Comparison of ENCODE assay signal across 8 cellular contexts in genomic region chr11:64331569-64332371, GRCh38. TPM values are rescaled to one million over a fixed set of nuclear protein-coding genes. Genes with fewer than 3 reads are reported as not detected.
A peak's percentile ranks its signal among the peaks of the same experiment; 100 is the strongest.
DNase-seq lines count a peak whose midpoint lies in the region; ATAC-seq, FAIRE-seq and TF ChIP-seq lines count a peak whose summit lies in the region.

No MANE protein-coding gene starts in this region.

- H3K36me3 Mint-ChIP-seq in T-helper 2 cell treated with Interferon-gamma antibody and Interleukin-4, amounts not matched to agents 5 μg/mL and 100 μg/mL, for 36 hours (ENCODE audit: low read depth) = peaks cover 9% of the 10 kb centered on the region
- peaks cover 2% of the 10 kb centered on the region for H3K36me3 Mint-ChIP-seq in astrocyte (ENCODE audit: low read depth, unreplicated experiment)

- H3K36me3 ChIP-seq in BJ (ENCODE audit: control insufficient read depth, insufficient read depth, low read length) (no peaks in the 10 kb centered on the region), KOPT-K1 (ENCODE audit: insufficient read depth, low read length) (no peaks in the 10 kb centered on the region), astrocyte (ENCODE audit: insufficient read depth, low read length) (no peaks in the 10 kb centered on the region), keratinocyte (ENCODE audit: control insufficient read depth in 2 of 2, extremely low read depth in 1 of 2, insufficient read depth in 2 of 2, low read length in 2 of 2) (no peaks in the 10 kb centered on the region)

- H3K4me1 Mint-ChIP-seq in T-helper 2 cell treated with Interferon-gamma antibody and Interleukin-4, amounts not matched to agents 5 μg/mL and 100 μg/mL, for 36 hours (ENCODE audit: low read depth) = peaks cover 13% of the 10 kb centered on the region
- peaks cover 11% of the 10 kb centered on the region for H3K4me1 Mint-ChIP-seq in astrocyte (ENCODE audit: low read depth, unreplicated experiment)

- dilution Hi-C loops in keratinocyte (cut with MboI; ENCODE audit: extremely low pct_ligation_motif_present, low sequenced_read_pairs) = no loop called here

- TF ChIP-seq CTCF in BJ (IDR thresholded peaks at IDR 0.05; ENCODE audit: insufficient read depth, low read depth, low read length) (peak; percentile 81), astrocyte (IDR thresholded peaks at IDR 0.05; ENCODE audit: insufficient read depth, low read depth, low read length) (peak; percentile 44), keratinocyte (optimal IDR thresholded peaks at IDR 0.05 in 1 of 3, IDR thresholded peaks at IDR 0.05 in 1 of 3, conservative IDR thresholded peaks at IDR 0.05 in 1 of 3; ENCODE audit: extremely low read depth in 1 of 3, insufficient read depth in 2 of 3, low read length in 3 of 3) (peak; percentile 82 to 91 (median 90))

- H3K9me3 ChIP-seq in KOPT-K1 (ENCODE audit: insufficient read depth, low read length, poor library complexity, severe bottlenecking) (no peaks in the 10 kb centered on the region), astrocyte (ENCODE audit: insufficient read depth, low read depth, low read length) (no peaks in the 10 kb centered on the region), keratinocyte (ENCODE audit: control insufficient read depth, low read depth, low read length) (no peaks in the 10 kb centered on the region)

- no peak for ATAC-seq in GM18861 (IDR thresholded peaks at IDR 0.05; ENCODE audit: unreplicated experiment)

- peak overlapping the region; percentile 35 for H2AFZ ChIP-seq in astrocyte (ENCODE audit: low read depth, low read length)
- H2AFZ ChIP-seq in keratinocyte (ENCODE audit: control insufficient read depth, low read length) = peak overlapping the region; percentile 71

- DNase-seq in BJ (ENCODE audit: low read depth) (no peak), GM19238 (ENCODE audit: insufficient read length, low spot score) (peak; percentile 66), astrocyte (ENCODE audit: low read depth) (peak; percentile 76), keratinocyte (ENCODE audit: low read depth, low spot score) (peak; percentile 93)
- DNase-seq in T-helper 2 cell treated with Interferon-gamma antibody and Interleukin-4, amounts not matched to agents 5 μg/mL and 100 μg/mL, for 36 hours (ENCODE audit: low spot score) = peak; percentile 88
- peak in 2 of 3 donors; percentile 23 to 34 for DNase-seq in stimulated activated CD4-positive, alpha-beta T cell treated with anti-CD3 and anti-CD28 coated beads, TNF-alpha, amount 100 ng/mL, for 1 hour (ENCODE audit: low read depth in 3 of 3, low spot score in 1 of 3)

- H3K4me2 ChIP-seq in astrocyte (ENCODE audit: low read length) (peak overlapping the region; percentile 49), keratinocyte (ENCODE audit: control insufficient read depth, extremely low read depth, insufficient read depth, low read depth, low read length) (peak overlapping the region; percentile 70)

- H3K4me1 ChIP-seq in astrocyte (ENCODE audit: insufficient read depth, low read length) = peaks cover 16% of the 10 kb centered on the region
- peaks cover 20% of the 10 kb centered on the region for H3K4me1 ChIP-seq in keratinocyte (ENCODE audit: control insufficient read depth, extremely low read depth, insufficient read depth, low read length)

- H3K27ac ChIP-seq in KOPT-K1 (ENCODE audit: low read depth, low read length, poor library complexity, severe bottlenecking) (peak overlapping the region; percentile 6), astrocyte (ENCODE audit: low read depth, low read length) (no peak overlapping the region), keratinocyte (ENCODE audit: control insufficient read depth, insufficient read depth, low read length) (peak overlapping the region; percentile 86)

- H3K27me3 ChIP-seq in BJ (ENCODE audit: control insufficient read depth, insufficient read depth, low read length) (no peaks in the 10 kb centered on the region), astrocyte (ENCODE audit: insufficient read depth, low read length) (no peaks in the 10 kb centered on the region), keratinocyte (ENCODE audit: control insufficient read depth, extremely low read depth, insufficient read depth, low read length) (no peaks in the 10 kb centered on the region)

- H4K20me1 ChIP-seq in astrocyte (ENCODE audit: insufficient read depth, low read length) (peaks cover 4% of the 10 kb centered on the region), keratinocyte (ENCODE audit: control insufficient read depth, extremely low read depth, insufficient read depth, low read length) (no peaks in the 10 kb centered on the region)

- no peaks in the 10 kb centered on the region for H3K79me2 ChIP-seq in astrocyte (ENCODE audit: insufficient read depth, low read length)
- no peaks in the 10 kb centered on the region for H3K79me2 ChIP-seq in keratinocyte (ENCODE audit: control insufficient read depth, insufficient read depth, low read length)

- no peak for FAIRE-seq in astrocyte (lab: Jason Lieb, UNC)
- peak; percentile 52 for FAIRE-seq in keratinocyte (lab: Jason Lieb, UNC)

- POLR2A ChIA-PET in BJ (lab: Charles Lee) = interaction anchor here (0.5 kb wide), 1 partner anchor 79 kb away, joined by 14 read pairs; no protein-coding TSS in a partner anchor

- no peaks in the 10 kb centered on the region for H3K9me3 Mint-ChIP-seq in T-helper 2 cell treated with Interferon-gamma antibody and Interleukin-4, amounts not matched to agents 5 μg/mL and 100 μg/mL, for 36 hours
- H3K9me3 Mint-ChIP-seq in astrocyte (ENCODE audit: unreplicated experiment) = peaks cover 2% of the 10 kb centered on the region

- H3K4me3 Mint-ChIP-seq in T-helper 2 cell treated with Interferon-gamma antibody and Interleukin-4, amounts not matched to agents 5 μg/mL and 100 μg/mL, for 36 hours = peak overlapping the region; percentile 11
- no peak overlapping the region for H3K4me3 Mint-ChIP-seq in astrocyte (ENCODE audit: unreplicated experiment)

- H3K9me1 ChIP-seq in keratinocyte (ENCODE audit: control insufficient read depth, extremely low read depth, insufficient read depth, low read length) = no peaks in the 10 kb centered on the region

- H3K27me3 Mint-ChIP-seq in T-helper 2 cell treated with Interferon-gamma antibody and Interleukin-4, amounts not matched to agents 5 μg/mL and 100 μg/mL, for 36 hours (ENCODE audit: low read depth) = no peaks in the 10 kb centered on the region
- peaks cover 9% of the 10 kb centered on the region for H3K27me3 Mint-ChIP-seq in astrocyte (ENCODE audit: low read depth, unreplicated experiment)

- CTCF ChIA-PET in BJ (lab: Yijun Ruan, JAX) = interaction anchor here (0.8 to 3.1 kb wide), 16 partner anchors 9 to 127 kb away, joined by 3 to 28 read pairs (median 5); partner anchors contain the start of genes CCDC88B, GPR137, PLCB3 and PRDX5

- H3K27ac Mint-ChIP-seq in T-helper 2 cell treated with Interferon-gamma antibody and Interleukin-4, amounts not matched to agents 5 μg/mL and 100 μg/mL, for 36 hours = peak overlapping the region; percentile 78
- no peak overlapping the region for H3K27ac Mint-ChIP-seq in astrocyte (ENCODE audit: unreplicated experiment)

- H3K9ac ChIP-seq in astrocyte (ENCODE audit: low read length) = no peak overlapping the region
- H3K9ac ChIP-seq in keratinocyte (ENCODE audit: control insufficient read depth, extremely low read depth, insufficient read depth, low read length) = peak overlapping the region; percentile 70

- H3K4me3 ChIP-seq in BJ (ENCODE audit: low read depth, low read length) (no peak overlapping the region), astrocyte (ENCODE audit: insufficient read depth, low read depth, low read length) (no peak overlapping the region), keratinocyte (ENCODE audit: control insufficient read depth in 2 of 3, extremely low read depth in 1 of 3, insufficient read depth in 2 of 3, low read depth in 1 of 3, low read length in 3 of 3) (no peak overlapping the region)

RNA-seq across cellular contexts. Expression of gene CCDC88B, which starts 8.2 kb away (rescaled TPM):
- polyA plus RNA-seq in BJ (2011; rRNA removed) (0.49 and 0.66 TPM in 2 replicates), keratinocyte (2.9 to 5.3 TPM (median 3.7 TPM) in 3 replicates)
- 0.09 TPM in 1 of 2 replicates, not detected in the other for polyA minus RNA-seq in BJ (2011; rRNA and poly(A)+ RNA removed)
- 1.2 and 1.6 TPM in 2 replicates for total RNA-seq in astrocyte
- 0.54 TPM for polyA plus RNA-seq in keratinocyte (2011; ENCODE audit: low read depth)
- 0.83 and 2.4 TPM in 2 replicates for polyA plus RNA-seq in keratinocyte (2011; cell fraction: cytosol; rRNA removed)
- polyA plus RNA-seq in keratinocyte (2011; cell fraction: nucleus; rRNA removed) = 12.0 and 18.8 TPM in 2 replicates
- 1.0 and 5.5 TPM in 2 replicates for polyA plus RNA-seq in keratinocyte (2012; ENCODE audit: low replicate concordance)
- 1.9 to 3.3 TPM (median 2.4 TPM) in 3 replicates for polyA minus RNA-seq in keratinocyte
- polyA minus RNA-seq in keratinocyte (2011; cell fraction: cytosol; rRNA and poly(A)+ RNA removed) = 2.9 TPM
- polyA minus RNA-seq in keratinocyte (2011; cell fraction: nucleus; rRNA and poly(A)+ RNA removed) = 2.1 and 3.0 TPM in 2 replicates

RNA-seq across cellular contexts. Expression of gene PRDX5, which starts 13.8 kb away (rescaled TPM):
- polyA plus RNA-seq in BJ (2011; rRNA removed) = 398 and 468 TPM in 2 replicates
- polyA minus RNA-seq in BJ (2011; rRNA and poly(A)+ RNA removed) = 62.2 and 102 TPM in 2 replicates
- total RNA-seq in astrocyte = 243 and 263 TPM in 2 replicates
- 590 to 817 TPM (median 591 TPM) in 3 replicates for polyA plus RNA-seq in keratinocyte
- polyA plus RNA-seq in keratinocyte (2011; ENCODE audit: low read depth) = 124 TPM
- 440 and 697 TPM in 2 replicates for polyA plus RNA-seq in keratinocyte (2011; cell fraction: cytosol; rRNA removed)
- polyA plus RNA-seq in keratinocyte (2011; cell fraction: nucleus; rRNA removed) = 319 and 355 TPM in 2 replicates
- 463 and 515 TPM in 2 replicates for polyA plus RNA-seq in keratinocyte (2012; ENCODE audit: low replicate concordance)
- 146 to 217 TPM (median 180 TPM) in 3 replicates for polyA minus RNA-seq in keratinocyte
- polyA minus RNA-seq in keratinocyte (2011; cell fraction: cytosol; rRNA and poly(A)+ RNA removed) = 299 TPM
- polyA minus RNA-seq in keratinocyte (2011; cell fraction: nucleus; rRNA and poly(A)+ RNA removed) = 43.8 and 51.7 TPM in 2 replicates

RNA-seq across cellular contexts. Expression of gene TRMT112, which starts 14.4 kb away (rescaled TPM):
- 154 and 189 TPM in 2 replicates for polyA plus RNA-seq in BJ (2011; rRNA removed)
- 37.3 and 47.2 TPM in 2 replicates for polyA minus RNA-seq in BJ (2011; rRNA and poly(A)+ RNA removed)
- 130 and 146 TPM in 2 replicates for total RNA-seq in astrocyte
- 238 to 408 TPM (median 297 TPM) in 3 replicates for polyA plus RNA-seq in keratinocyte
- polyA plus RNA-seq in keratinocyte (2011; ENCODE audit: low read depth) = 46.0 TPM
- polyA plus RNA-seq in keratinocyte (2011; cell fraction: cytosol; rRNA removed) = 221 and 340 TPM in 2 replicates
- polyA plus RNA-seq in keratinocyte (2011; cell fraction: nucleus; rRNA removed) = 140 and 145 TPM in 2 replicates
- 333 and 344 TPM in 2 replicates for polyA plus RNA-seq in keratinocyte (2012; ENCODE audit: low replicate concordance)
- polyA minus RNA-seq in keratinocyte = 54.1 to 102 TPM (median 58.6 TPM) in 3 replicates
- polyA minus RNA-seq in keratinocyte (2011; cell fraction: cytosol; rRNA and poly(A)+ RNA removed) = 173 TPM
- polyA minus RNA-seq in keratinocyte (2011; cell fraction: nucleus; rRNA and poly(A)+ RNA removed) = 23.8 and 26.3 TPM in 2 replicates

RNA-seq across cellular contexts. Expression of gene ESRRA, which starts 26.4 kb away (rescaled TPM):
- polyA plus RNA-seq in BJ (2011; rRNA removed) (8.9 and 17.4 TPM in 2 replicates), keratinocyte (20.8 to 33.9 TPM (median 25.9 TPM) in 3 replicates)
- 8.5 and 11.2 TPM in 2 replicates for polyA minus RNA-seq in BJ (2011; rRNA and poly(A)+ RNA removed)
- total RNA-seq in astrocyte = 25.0 and 26.3 TPM in 2 replicates
- 6.2 TPM for polyA plus RNA-seq in keratinocyte (2011; ENCODE audit: low read depth)
- 13.5 and 32.9 TPM in 2 replicates for polyA plus RNA-seq in keratinocyte (2011; cell fraction: cytosol; rRNA removed)
- polyA plus RNA-seq in keratinocyte (2011; cell fraction: nucleus; rRNA removed) = 26.2 and 37.4 TPM in 2 replicates
- polyA plus RNA-seq in keratinocyte (2012; ENCODE audit: low replicate concordance) = 31.4 and 31.7 TPM in 2 replicates
- 9.4 to 20.5 TPM (median 17.5 TPM) in 3 replicates for polyA minus RNA-seq in keratinocyte
- polyA minus RNA-seq in keratinocyte (2011; cell fraction: cytosol; rRNA and poly(A)+ RNA removed) = 58.5 TPM
- 18.3 and 22.3 TPM in 2 replicates for polyA minus RNA-seq in keratinocyte (2011; cell fraction: nucleus; rRNA and poly(A)+ RNA removed)

RNA-seq across cellular contexts. Expression of gene RPS6KA4, which starts 27.2 kb away (rescaled TPM):
- 22.9 and 33.8 TPM in 2 replicates for polyA plus RNA-seq in BJ (2011; rRNA removed)
- polyA minus RNA-seq in BJ (2011; rRNA and poly(A)+ RNA removed) = 22.1 and 34.5 TPM in 2 replicates
- total RNA-seq in astrocyte = 30.7 and 36.2 TPM in 2 replicates
- polyA plus RNA-seq in keratinocyte = 46.5 to 62.7 TPM (median 52.4 TPM) in 3 replicates
- 19.1 TPM for polyA plus RNA-seq in keratinocyte (2011; ENCODE audit: low read depth)
- 28.5 and 47.0 TPM in 2 replicates for polyA plus RNA-seq in keratinocyte (2011; cell fraction: cytosol; rRNA removed)
- polyA plus RNA-seq in keratinocyte (2011; cell fraction: nucleus; rRNA removed) = 62.1 and 78.3 TPM in 2 replicates
- 27.9 and 94.1 TPM in 2 replicates for polyA plus RNA-seq in keratinocyte (2012; ENCODE audit: low replicate concordance)
- 57.2 to 88.9 TPM (median 85.7 TPM) in 3 replicates for polyA minus RNA-seq in keratinocyte
- 128 TPM for polyA minus RNA-seq in keratinocyte (2011; cell fraction: cytosol; rRNA and poly(A)+ RNA removed)
- polyA minus RNA-seq in keratinocyte (2011; cell fraction: nucleus; rRNA and poly(A)+ RNA removed) = 74.3 and 75.5 TPM in 2 replicates
